In the genomic region with DNA sequence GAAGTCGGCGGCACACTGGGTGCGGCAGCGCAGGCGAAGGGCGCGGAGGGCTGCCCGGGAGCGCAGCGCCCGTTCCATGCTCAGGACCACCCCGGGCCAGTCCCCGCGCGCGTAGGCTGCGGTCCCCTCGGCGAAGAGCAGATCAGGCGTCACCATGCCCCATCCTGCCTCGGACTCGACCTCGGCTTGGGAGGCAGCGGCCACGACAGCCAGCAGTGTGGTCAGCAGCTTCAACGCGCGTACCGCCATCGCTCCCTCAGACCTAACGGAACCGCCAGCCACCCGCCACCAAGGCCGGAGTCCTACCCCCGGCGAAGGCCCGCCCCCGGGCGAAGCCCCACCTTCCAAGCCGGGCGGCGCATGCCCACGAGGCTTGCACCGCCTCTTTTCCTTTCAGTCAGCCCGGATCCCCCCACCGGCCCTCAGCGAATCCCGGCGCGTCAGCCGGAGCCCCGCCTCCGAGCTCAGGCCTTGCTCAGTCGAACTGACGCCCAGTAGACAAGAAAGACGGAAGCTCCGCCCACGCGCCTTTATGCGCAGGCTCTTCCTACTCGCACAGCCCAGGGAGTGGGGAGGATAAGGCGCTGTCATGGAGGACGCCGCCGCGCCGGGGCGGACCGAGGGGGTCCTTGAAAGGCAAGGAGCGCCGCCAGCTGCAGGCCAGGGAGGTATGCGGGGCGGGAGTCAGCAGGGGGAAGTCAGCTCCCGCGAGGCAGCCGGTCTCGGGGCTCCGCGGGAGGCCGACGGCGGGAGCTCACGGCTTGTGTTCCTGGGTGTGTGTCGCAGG, we compare ENCODE assay signal across 8 cellular contexts. TPM values are rescaled to one million over a fixed set of nuclear protein-coding genes. Genes with fewer than 3 reads are reported as not detected.
DNase-seq lines count a peak whose midpoint lies in the region; ATAC-seq and TF ChIP-seq lines count a peak whose summit lies in the region.

A gene (plus strand): TSS at position 527 of the 787 bp plus-strand sequence. CDS start 63 bp downstream, at position 590.
A gene with protein sequence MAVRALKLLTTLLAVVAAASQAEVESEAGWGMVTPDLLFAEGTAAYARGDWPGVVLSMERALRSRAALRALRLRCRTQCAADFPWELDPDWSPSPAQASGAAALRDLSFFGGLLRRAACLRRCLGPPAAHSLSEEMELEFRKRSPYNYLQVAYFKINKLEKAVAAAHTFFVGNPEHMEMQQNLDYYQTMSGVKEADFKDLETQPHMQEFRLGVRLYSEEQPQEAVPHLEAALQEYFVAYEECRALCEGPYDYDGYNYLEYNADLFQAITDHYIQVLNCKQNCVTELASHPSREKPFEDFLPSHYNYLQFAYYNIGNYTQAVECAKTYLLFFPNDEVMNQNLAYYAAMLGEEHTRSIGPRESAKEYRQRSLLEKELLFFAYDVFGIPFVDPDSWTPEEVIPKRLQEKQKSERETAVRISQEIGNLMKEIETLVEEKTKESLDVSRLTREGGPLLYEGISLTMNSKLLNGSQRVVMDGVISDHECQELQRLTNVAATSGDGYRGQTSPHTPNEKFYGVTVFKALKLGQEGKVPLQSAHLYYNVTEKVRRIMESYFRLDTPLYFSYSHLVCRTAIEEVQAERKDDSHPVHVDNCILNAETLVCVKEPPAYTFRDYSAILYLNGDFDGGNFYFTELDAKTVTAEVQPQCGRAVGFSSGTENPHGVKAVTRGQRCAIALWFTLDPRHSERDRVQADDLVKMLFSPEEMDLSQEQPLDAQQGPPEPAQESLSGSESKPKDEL (minus strand): TSS at position 306 of the 787 bp plus-strand sequence. CDS start 57 bp downstream, at position 249.

- H3K4me1 ChIP-seq in left lung, result peaks cover 13 to 50% of the 10 kb centered on the region in 2 donors

- H3K27ac ChIP-seq in left lung, result peak within 1 kb of the TSS; percentile 90 to 92

- H3K27me3 ChIP-seq in left lung, result no peaks in the 10 kb centered on the region

- peak; percentile 89 for ATAC-seq in GM19395 (IDR thresholded peaks at IDR 0.05; ENCODE audit: unreplicated experiment)
- ATAC-seq in HG03558 (IDR thresholded peaks at IDR 0.05; ENCODE audit: extremely low read depth, unreplicated experiment), result peak; percentile 71
- peak; percentile 96 for ATAC-seq in left lung

- DNase-seq in CD1c-positive myeloid dendritic cell (ENCODE audit: extremely low spot score), result peak; percentile 100
- peak; percentile 100 for DNase-seq in NCI-H748 (lab: John Stamatoyannopoulos, UW; ENCODE audit: unreplicated experiment)
- DNase-seq in activated CD4-positive, alpha-beta T cell treated with anti-CD3 and anti-CD28 coated beads, Interleukin-2, amount 50 U/mL, for 24 hours (ENCODE audit: low read depth in 1 of 2, low spot score in 1 of 2), result peak; percentile 99 to 100
- DNase-seq in dermis blood vessel endothelial cell, result peak; percentile 99
- DNase-seq in left lung, result peak; percentile 100
- peak; percentile 100 for DNase-seq in stimulated activated CD4-positive, alpha-beta T cell treated with anti-CD3 and anti-CD28 coated beads, Interleukin-2, amount 100 ng/mL, for 4 hours (ENCODE audit: low read depth)

- H3K9me3 ChIP-seq in left lung, result no peaks in the 10 kb centered on the region

- H3K36me3 ChIP-seq in left lung, result peaks cover 0 to 7% of the 10 kb centered on the region in 2 donors

- intact Hi-C loops in left lung (cut with DNase I), result no loop called here

- peak within 1 kb of the TSS; percentile 98 to 99 for H3K4me3 ChIP-seq in left lung

- TF ChIP-seq CTCF in left lung (IDR thresholded peaks at IDR 0.05), result peak in 1 of 2 donors; percentile 22

RNA-seq across cellular contexts. Expression of the first gene that starts in this region (rescaled TPM):
- total RNA-seq in dermis blood vessel endothelial cell, result 4.0 and 11.9 TPM in 2 replicates
- total RNA-seq in left lung, result 1 to 10 TPM; 4.3 to 6.9 TPM

RNA-seq across cellular contexts. Expression of the second gene that starts in this region (rescaled TPM):
- total RNA-seq in dermis blood vessel endothelial cell (111 and 217 TPM in 2 replicates), left lung (10 to 100 TPM; 47.4 to 76.1 TPM)

Comparison
In these comparisons a context has a peak if more than half of its experiments do, and no peak if none do; other contexts are left out.
1. Peak in every context shown above with its lines: DNase-seq, ATAC-seq, H3K4me3 ChIP-seq and H3K27ac ChIP-seq.